8 cellular contexts compared by ENCODE assay signal in the genomic region with DNA sequence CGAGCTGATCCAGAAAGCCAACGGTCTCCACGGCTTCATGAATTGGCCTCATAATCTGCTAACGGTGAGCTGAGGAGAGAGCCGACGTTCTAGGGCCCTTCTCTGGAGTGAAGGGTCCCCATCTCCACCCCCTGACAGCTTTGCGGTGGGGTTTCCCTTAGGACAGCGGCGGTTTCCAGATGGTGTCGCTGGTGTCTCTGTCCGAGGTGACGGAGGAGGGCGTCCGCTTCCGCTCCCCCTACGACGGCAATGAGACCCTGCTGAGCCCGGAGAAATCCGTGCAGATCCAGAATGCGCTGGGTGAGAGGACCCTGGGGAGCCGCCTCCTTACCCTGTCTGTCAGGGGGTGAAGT. TPM values are rescaled to one million over a fixed set of nuclear protein-coding genes. Genes with fewer than 3 reads are reported as not detected.
A peak's percentile ranks its signal among the peaks of the same experiment; 100 is the strongest.
DNase-seq lines count a peak whose midpoint lies in the region; ATAC-seq and TF ChIP-seq lines count a peak whose summit lies in the region.

No MANE protein-coding gene starts in this region.

- TF ChIP-seq CTCF in AG09309 (IDR thresholded peaks at IDR 0.05; ENCODE audit: control insufficient read depth, insufficient read depth, low read depth, low read length, missing control alignments), result no peak
- peak; percentile 40 for TF ChIP-seq CTCF in GM13976 (IDR thresholded peaks at IDR 0.05; ENCODE audit: borderline replicate concordance, control extremely low read depth, extremely low read depth, insufficient read depth, missing control alignments)
- no peak for TF ChIP-seq CTCF in activated B cell treated with CpG ODN at 0.5 μM for 24 hours (IDR thresholded peaks at IDR 0.05)
- no peak for TF ChIP-seq CTCF in gastroesophageal sphincter (IDR thresholded peaks at IDR 0.05)
- peak; percentile 4 for TF ChIP-seq CTCF in parathyroid adenoma (IDR thresholded peaks at IDR 0.05)

- no CpG with 5 or more reads among the region's 21 CpGs for WGBS in gastroesophageal sphincter (ENCODE audit: low coverage in 1 of 2), 2 donors

- peaks cover 12% of the 10 kb centered on the region for H3K4me1 Mint-ChIP-seq in activated B cell treated with CpG ODN at 0.5 μM for 24 hours

- intact Hi-C loops in activated B cell treated with CpG ODN at 0.5 μM for 24 hours (cut with micrococcal nuclease), result loop anchor here (1.0 kb wide), 1 partner anchor 133 kb away; no protein-coding TSS in a partner anchor

- TF ChIP-seq POLR2A in gastroesophageal sphincter (IDR thresholded peaks at IDR 0.05), result no peak

- H3K79me2 ChIP-seq in parathyroid adenoma, result peaks cover 3% of the 10 kb centered on the region

- DNase-seq in AG09309 (ENCODE audit: low read depth) (no peak), GM13976 (ENCODE audit: low spot score) (peak; percentile 71), activated B cell treated with CpG ODN at 0.5 μM for 24 hours (peak; percentile 31), NCI-H345 (lab: John Stamatoyannopoulos, UW) (no peak)
- no peak for DNase-seq in Jurkat, Clone E6-1 (ENCODE audit: low read depth, low spot score)

- H3K4me3 ChIP-seq in AG09309 (ENCODE audit: control insufficient read depth, low read depth, low read length) (peak overlapping the region; percentile 69), gastroesophageal sphincter (peak overlapping the region; percentile 48 to 80), parathyroid adenoma (ENCODE audit: low read depth, low read length) (peak overlapping the region; percentile 95)
- peak overlapping the region; percentile 94 for H3K4me3 ChIP-seq in Jurkat, Clone E6-1 (ENCODE audit: low read length)

- peak overlapping the region; percentile 93 for H3K4me3 Mint-ChIP-seq in activated B cell treated with CpG ODN at 0.5 μM for 24 hours

- CTCF ChIA-PET in activated B cell treated with CpG ODN at 0.5 μM for 24 hours (lab: Charles Lee), result interaction anchor here (0.8 to 4.3 kb wide), 13 partner anchors 15 to 298 kb away, joined by 3 to 44 read pairs (median 4); a partner anchor contains a TSS

- peak overlapping the region; percentile 4 for H3K9ac ChIP-seq in parathyroid adenoma

- H3K9me3 ChIP-seq in gastroesophageal sphincter (no peaks in the 10 kb centered on the region), parathyroid adenoma (ENCODE audit: control insufficient read depth, low read length) (no peaks in the 10 kb centered on the region)

- H3K27ac Mint-ChIP-seq in activated B cell treated with CpG ODN at 0.5 μM for 24 hours, result peak overlapping the region; percentile 85

- peaks cover 5% of the 10 kb centered on the region for H3K36me3 Mint-ChIP-seq in activated B cell treated with CpG ODN at 0.5 μM for 24 hours (ENCODE audit: low read depth)

- H3K4me2 ChIP-seq in parathyroid adenoma (ENCODE audit: low read length), result peak overlapping the region; percentile 84

- peak overlapping the region; percentile 89 for H2AFZ ChIP-seq in parathyroid adenoma

- TF ChIP-seq EP300 in gastroesophageal sphincter (IDR thresholded peaks at IDR 0.05), result no peak

- H3K9me3 Mint-ChIP-seq in activated B cell treated with CpG ODN at 0.5 μM for 24 hours, result no peaks in the 10 kb centered on the region

- in situ Hi-C loops in GM13976 (cut with MboI; ENCODE audit: low sequenced_read_pairs, unreplicated experiment), result no loop called here

- H3K4me1 ChIP-seq in gastroesophageal sphincter (peaks cover 0 to 21% (median 3%) of the 10 kb centered on the region in 3 donors), parathyroid adenoma (peaks cover 5% of the 10 kb centered on the region)

- ATAC-seq in activated B cell treated with CpG ODN at 0.5 μM for 24 hours (ENCODE audit: low read depth) (peak; percentile 29), gastroesophageal sphincter (peak; percentile 8), GM21390 (IDR thresholded peaks at IDR 0.05; ENCODE audit: unreplicated experiment) (no peak)

- H3K27ac ChIP-seq in gastroesophageal sphincter, result peak overlapping the region in 1 of 4 donors; percentile 75
- H3K27ac ChIP-seq in parathyroid adenoma, result peak overlapping the region; percentile 73

- H3K27me3 Mint-ChIP-seq in activated B cell treated with CpG ODN at 0.5 μM for 24 hours, result peaks cover 2% of the 10 kb centered on the region

- H3K36me3 ChIP-seq in gastroesophageal sphincter, result peaks cover 0 to 15% of the 10 kb centered on the region in 2 donors
- H3K36me3 ChIP-seq in parathyroid adenoma (ENCODE audit: control insufficient read depth, insufficient read depth, low read length), result no peaks in the 10 kb centered on the region

- POLR2A ChIA-PET in activated B cell treated with CpG ODN at 0.5 μM for 24 hours (lab: Charles Lee), result interaction anchor here (0.5 to 3.4 kb wide), 15 partner anchors 15 to 431 kb away, joined by 3 to 22 read pairs (median 6); a partner anchor contains a TSS

- H3K27me3 ChIP-seq in gastroesophageal sphincter (no peaks in the 10 kb centered on the region), parathyroid adenoma (ENCODE audit: control insufficient read depth, insufficient read depth, low read length) (no peaks in the 10 kb centered on the region)

RNA-seq across cellular contexts. Expression of a gene that starts 0.7 kb away (rescaled TPM):
- polyA plus RNA-seq in Jurkat, Clone E6-1 (2012; ENCODE audit: insufficient read depth, insufficient read length), result 58.6 TPM
- total RNA-seq in activated B cell treated with CpG ODN at 0.5 μM for 24 hours (69.4 and 74.9 TPM in 2 replicates), gastroesophageal sphincter (10 to 100 TPM; 19.6 to 36.6 (median 22.7) TPM)

RNA-seq across cellular contexts. Expression of a gene that starts 15.9 kb away (rescaled TPM):
- polyA plus RNA-seq in Jurkat, Clone E6-1 (2012; ENCODE audit: insufficient read depth, insufficient read length), result 143 TPM
- total RNA-seq in activated B cell treated with CpG ODN at 0.5 μM for 24 hours, result 220 and 257 TPM in 2 replicates
- total RNA-seq in gastroesophageal sphincter, result 100 to 1,000 TPM in 2 of 4 donors, 10 to 100 TPM in 2; 79.1 to 115 (median 96.8) TPM

RNA-seq across cellular contexts. Expression of a gene that starts 47.8 kb away (rescaled TPM):
- 398 TPM for polyA plus RNA-seq in Jurkat, Clone E6-1 (2012; ENCODE audit: insufficient read depth, insufficient read length)
- total RNA-seq in activated B cell treated with CpG ODN at 0.5 μM for 24 hours (373 and 399 TPM in 2 replicates), gastroesophageal sphincter (100 to 1,000 TPM in 3 of 4 donors, 10 to 100 TPM in 1; 67.2 to 128 (median 120) TPM)

Comparison
In these comparisons a context has a peak if more than half of its experiments do, and no peak if none do; other contexts are left out.
1. DNase-seq: peak in GM13976 (single experiment) and activated B cell treated with CpG ODN at 0.5 μM for 24 hours (single experiment); none in AG09309 (single experiment), Jurkat, Clone E6-1 (single experiment) and NCI-H345 (single experiment).
2. CTCF ChIP-seq: peak in GM13976 (single experiment) and parathyroid adenoma (single experiment); none in AG09309 (single experiment), activated B cell treated with CpG ODN at 0.5 μM for 24 hours (single experiment) and gastroesophageal sphincter (0 of 4).
3. Peak in every context shown above with its lines, with median percentiles within 50 percentile points of each other: H3K4me3 ChIP-seq.